ENCODE assay signal across 1 cellular context in the genomic region with DNA sequence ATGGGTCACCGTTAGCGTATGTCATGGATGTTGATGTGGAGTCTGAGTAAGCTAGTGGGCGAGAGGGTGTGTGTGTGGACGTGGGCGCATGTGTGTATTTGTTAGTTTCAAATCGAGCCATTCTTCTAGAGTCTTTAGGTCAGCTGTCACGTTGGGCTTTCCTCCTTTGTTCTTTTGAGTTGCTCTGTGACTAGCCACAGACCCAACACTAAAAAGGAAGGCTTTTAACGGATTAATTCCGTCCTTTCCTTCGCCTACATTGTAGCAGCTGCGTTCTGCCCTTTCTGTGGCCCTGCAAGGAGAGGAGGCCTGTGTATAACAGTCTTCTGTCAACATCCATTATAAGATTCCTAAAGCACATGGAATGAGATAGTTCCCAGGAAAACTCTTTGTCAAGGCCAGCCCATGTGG.
TF ChIP-seq lines count a peak whose summit lies in the region.

No MANE protein-coding gene starts in this region.

TF ChIP-seq in neural cell, 6 proteins besides CTCF, POLR2A, EP300 and RAD21 (continued from another document):
- no peak for TF ChIP-seq EZH2 (IDR thresholded peaks at IDR 0.05; ENCODE audit: borderline replicate concordance, insufficient read depth, low read length, poor library complexity, severe bottlenecking)
